Comparison of ENCODE assay signal across 8 cellular contexts in the genomic region with DNA sequence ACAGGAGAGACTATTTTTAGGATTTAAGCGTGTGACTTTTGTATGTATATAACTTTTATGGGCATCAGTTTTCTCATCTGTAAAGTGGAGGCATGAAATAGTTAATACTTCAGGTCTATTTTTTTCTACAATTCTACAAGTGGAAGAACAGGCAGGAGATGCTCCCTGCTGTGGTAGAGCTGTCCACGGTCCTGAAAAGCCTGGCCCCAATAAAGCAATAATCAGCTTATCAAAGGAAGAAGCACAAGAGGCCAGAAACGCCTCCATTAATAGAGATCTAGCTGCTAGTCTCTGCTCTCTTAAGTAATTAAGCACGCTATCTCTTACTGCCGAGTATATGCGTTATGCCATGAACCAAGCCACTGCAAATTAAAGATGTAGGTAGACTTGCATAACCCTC. TPM values are rescaled to one million over a fixed set of nuclear protein-coding genes. Genes with fewer than 3 reads are reported as not detected.
DNase-seq lines count a peak whose midpoint lies in the region; ATAC-seq and TF ChIP-seq lines count a peak whose summit lies in the region.

No MANE protein-coding gene starts in this region.

- no peak overlapping the region for H3K4me3 ChIP-seq in uterus

- no peaks in the 10 kb centered on the region for H3K36me3 ChIP-seq in uterus

- H3K27me3 ChIP-seq in uterus: peaks cover 0 to 2% of the 10 kb centered on the region in 2 donors

- intact Hi-C loops in posterior vena cava (cut with DNase I) (no loop called here), uterus (cut with DNase I; ENCODE audit: low total_unique reads) (no loop called here)

- H3K27ac Mint-ChIP-seq in stimulated activated effector memory CD8-positive, alpha-beta T cell treated with anti-CD3 and anti-CD28 coated beads, Interleukin-12 subunit alpha, Interleukin-12 subunit beta, amount 100 ng/mL, for 72 hours: no peak overlapping the region

- no peak for ATAC-seq in stimulated activated effector memory CD8-positive, alpha-beta T cell treated with anti-CD3 and anti-CD28 coated beads, Interleukin-12 subunit alpha, Interleukin-12 subunit beta, amount 100 ng/mL, for 72 hours

- TF ChIP-seq CTCF in AG09319 (IDR thresholded peaks at IDR 0.05; ENCODE audit: low read depth, low read length): no peak
- no peak for TF ChIP-seq CTCF in uterus (IDR thresholded peaks at IDR 0.05)

- H3K4me1 Mint-ChIP-seq in stimulated activated effector memory CD8-positive, alpha-beta T cell treated with anti-CD3 and anti-CD28 coated beads, Interleukin-12 subunit alpha, Interleukin-12 subunit beta, amount 100 ng/mL, for 72 hours: no peaks in the 10 kb centered on the region

- no peaks in the 10 kb centered on the region for H3K9me3 ChIP-seq in uterus

- no peaks in the 10 kb centered on the region for H3K4me1 ChIP-seq in uterus

- H3K36me3 Mint-ChIP-seq in stimulated activated effector memory CD8-positive, alpha-beta T cell treated with anti-CD3 and anti-CD28 coated beads, Interleukin-12 subunit alpha, Interleukin-12 subunit beta, amount 100 ng/mL, for 72 hours: no peaks in the 10 kb centered on the region

- TF ChIP-seq POLR2A in uterus (IDR thresholded peaks at IDR 0.05): no peak

- H3K4me3 Mint-ChIP-seq in stimulated activated effector memory CD8-positive, alpha-beta T cell treated with anti-CD3 and anti-CD28 coated beads, Interleukin-12 subunit alpha, Interleukin-12 subunit beta, amount 100 ng/mL, for 72 hours: no peak overlapping the region

- no peaks in the 10 kb centered on the region for H3K9me3 Mint-ChIP-seq in stimulated activated effector memory CD8-positive, alpha-beta T cell treated with anti-CD3 and anti-CD28 coated beads, Interleukin-12 subunit alpha, Interleukin-12 subunit beta, amount 100 ng/mL, for 72 hours

- DNase-seq in AG09319 (ENCODE audit: extremely low read depth, low read depth) (peak; percentile 14), HS-5 (ENCODE audit: low read depth) (peak; percentile 2), islet precursor cell (peak; percentile 75), posterior vena cava (ENCODE audit: low spot score) (no peak), uterus (no peak), NCI-H446 (lab: John Stamatoyannopoulos, UW) (no peak)
- DNase-seq in activated CD4-positive, alpha-beta T cell treated with anti-CD3 and anti-CD28 coated beads, Interleukin-2, amount 50 U/mL, for 1 hour: peak; percentile 3
- DNase-seq in stimulated activated effector memory CD8-positive, alpha-beta T cell treated with anti-CD3 and anti-CD28 coated beads, Interleukin-12 subunit alpha, Interleukin-12 subunit beta, amount 100 ng/mL, for 72 hours (ENCODE audit: low spot score in 2 of 2): no peak

- H3K27ac ChIP-seq in uterus: no peak overlapping the region

RNA-seq across cellular contexts. Expression of a gene that starts 28.0 kb away (rescaled TPM):
- total RNA-seq in posterior vena cava (10 to 100 TPM; 24.7 to 25.6 TPM), uterus (10 to 100 TPM in 3 of 4 donors, 1 to 10 TPM in 1; 5.9 to 37.5 (median 12.5) TPM)

Comparison
In these comparisons a context has a peak if more than half of its experiments do, and no peak if none do; other contexts are left out.
1. DNase-seq: peak in AG09319 (single experiment), HS-5 (single experiment), activated CD4-positive, alpha-beta T cell treated with anti-CD3 and anti-CD28 coated beads, Interleukin-2, amount 50 U/mL, for 1 hour (single experiment) and islet precursor cell (single experiment); none in posterior vena cava (single experiment), stimulated activated effector memory CD8-positive, alpha-beta T cell treated with anti-CD3 and anti-CD28 coated beads, Interleukin-12 subunit alpha, Interleukin-12 subunit beta, amount 100 ng/mL, for 72 hours (0 of 2), uterus (0 of 2) and NCI-H446 (0 of 2).